34 cellular contexts compared by ENCODE assay signal in genomic region chr9:71071633-71072032, GRCh38.
"Had no signal": no experiment of that assay in that cellular context is flagged by ENCODE, and none has a peak within 500 bp of the region (broad histone marks: within the 10 kb centered on the region; RNA-seq: fewer than 3 reads in every experiment).

No MANE protein-coding gene starts in this region.

- DNase-seq: Karpas-422, Kasumi-1, MG63, MM.1S, MV-4-11, NCI-H1048, NCI-H1092, NCI-H1105, NCI-H1105 treated with DMSO at 0.1 percent for 48 hours, NCI-H1417 treated with DMSO at 0.1 percent for 48 hours, NCI-H1436, NCI-H1436 treated with DMSO at 0.1 percent for 48 hours, NCI-H146, NCI-H1694, NCI-H1694 treated with DMSO at 0.1 percent for 48 hours, NCI-H187, NCI-H187 treated with DMSO at 0.1 percent for 48 hours, NCI-H1930, NCI-H2029, NCI-H2029 treated with DMSO at 0.1 percent for 48 hours, NCI-H2081, NCI-H2081 treated with DMSO at 0.1 percent for 48 hours, NCI-H2107, NCI-H2171, NCI-H2171 treated with DMSO at 0.1 percent for 48 hours, NCI-H2227 treated with DMSO at 0.1 percent for 48 hours, NCI-H226, NCI-H345, NCI-H446, NCI-H446 treated with DMSO at 0.1 percent for 48 hours, NCI-H510A, NCI-H510A treated with DMSO at 0.1 percent for 48 hours, NCI-H524, NCI-H524 treated with DMSO at 0.1 percent for 48 hours had no signal

- H3K9me3 ChIP-seq: MG63 had no signal

- H3K4me3 ChIP-seq: MG63 had no signal

- H3K27me3 ChIP-seq: MG63 had no signal

- H3K36me3 ChIP-seq: MG63 had no signal
